1 cellular context compared by ENCODE assay signal in the genomic region with DNA sequence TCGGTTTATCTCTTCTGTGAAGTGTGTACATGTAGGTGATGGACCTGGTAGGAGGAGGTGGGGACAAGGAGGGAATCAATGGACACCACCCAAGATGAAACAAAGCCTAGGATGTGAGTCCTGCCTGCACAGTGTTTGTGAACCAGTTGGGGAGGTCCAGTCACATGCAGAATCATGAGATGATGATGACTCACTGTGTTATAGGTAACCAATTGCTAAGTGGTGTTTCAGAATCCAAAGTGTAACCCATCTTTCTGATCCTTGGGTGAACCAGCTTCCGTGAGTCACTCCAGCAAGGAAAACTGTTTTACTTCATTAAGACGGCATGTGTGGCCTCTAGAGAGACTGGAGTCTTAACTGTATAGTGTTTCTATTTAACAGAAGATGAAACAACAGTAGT.
TF ChIP-seq lines count a peak whose summit lies in the region.

No MANE protein-coding gene starts in this region.

TF ChIP-seq in GM12878, 131 proteins besides CTCF, POLR2A, EP300 and RAD21 (continued from another document):
- TF ChIP-seq ZBED1 (IDR thresholded peaks at IDR 0.05; ENCODE audit: borderline replicate concordance) (no peak), STAT1 (conservative IDR thresholded peaks at IDR 0.05) (no peak), BMI1 (IDR thresholded peaks at IDR 0.05; ENCODE audit: borderline replicate concordance) (no peak), NBN (IDR thresholded peaks at IDR 0.05) (no peak), HCFC1 (IDR thresholded peaks at IDR 0.05; ENCODE audit: low read length) (no peak), TCF12 (IDR thresholded peaks at IDR 0.05; ENCODE audit: low read depth, low read length) (no peak), CHD4 (IDR thresholded peaks at IDR 0.05) (no peak), ZNF207 (IDR thresholded peaks at IDR 0.05; ENCODE audit: borderline replicate concordance) (no peak), YBX1 (IDR thresholded peaks at IDR 0.05) (no peak), PAX8 (IDR thresholded peaks at IDR 0.05) (no peak), IKZF2 (IDR thresholded peaks at IDR 0.05) (no peak), GATAD2B (conservative IDR thresholded peaks at IDR 0.05; ENCODE audit: low read depth) (no peak), SUPT20H (IDR thresholded peaks at IDR 0.05; ENCODE audit: borderline replicate concordance, control insufficient read depth, low read depth, low read length) (no peak), RAD51 (IDR thresholded peaks at IDR 0.05) (no peak), NR2F1 (conservative IDR thresholded peaks at IDR 0.05) (no peak), POLR2AphosphoS2 (IDR thresholded peaks at IDR 0.05; ENCODE audit: low read depth, low read length) (no peak)
- TF ChIP-seq, protein P1, sequence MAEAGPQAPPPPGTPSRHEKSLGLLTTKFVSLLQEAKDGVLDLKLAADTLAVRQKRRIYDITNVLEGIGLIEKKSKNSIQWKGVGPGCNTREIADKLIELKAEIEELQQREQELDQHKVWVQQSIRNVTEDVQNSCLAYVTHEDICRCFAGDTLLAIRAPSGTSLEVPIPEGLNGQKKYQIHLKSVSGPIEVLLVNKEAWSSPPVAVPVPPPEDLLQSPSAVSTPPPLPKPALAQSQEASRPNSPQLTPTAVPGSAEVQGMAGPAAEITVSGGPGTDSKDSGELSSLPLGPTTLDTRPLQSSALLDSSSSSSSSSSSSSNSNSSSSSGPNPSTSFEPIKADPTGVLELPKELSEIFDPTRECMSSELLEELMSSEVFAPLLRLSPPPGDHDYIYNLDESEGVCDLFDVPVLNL (IDR thresholded peaks at IDR 0.05; ENCODE audit: low read depth, low read length), result no peak
- TF ChIP-seq, protein P2, sequence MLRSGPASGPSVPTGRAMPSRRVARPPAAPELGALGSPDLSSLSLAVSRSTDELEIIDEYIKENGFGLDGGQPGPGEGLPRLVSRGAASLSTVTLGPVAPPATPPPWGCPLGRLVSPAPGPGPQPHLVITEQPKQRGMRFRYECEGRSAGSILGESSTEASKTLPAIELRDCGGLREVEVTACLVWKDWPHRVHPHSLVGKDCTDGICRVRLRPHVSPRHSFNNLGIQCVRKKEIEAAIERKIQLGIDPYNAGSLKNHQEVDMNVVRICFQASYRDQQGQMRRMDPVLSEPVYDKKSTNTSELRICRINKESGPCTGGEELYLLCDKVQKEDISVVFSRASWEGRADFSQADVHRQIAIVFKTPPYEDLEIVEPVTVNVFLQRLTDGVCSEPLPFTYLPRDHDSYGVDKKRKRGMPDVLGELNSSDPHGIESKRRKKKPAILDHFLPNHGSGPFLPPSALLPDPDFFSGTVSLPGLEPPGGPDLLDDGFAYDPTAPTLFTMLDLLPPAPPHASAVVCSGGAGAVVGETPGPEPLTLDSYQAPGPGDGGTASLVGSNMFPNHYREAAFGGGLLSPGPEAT (IDR thresholded peaks at IDR 0.05; ENCODE audit: low read depth), result no peak
